25 cellular contexts compared by ENCODE assay signal in the genomic region with DNA sequence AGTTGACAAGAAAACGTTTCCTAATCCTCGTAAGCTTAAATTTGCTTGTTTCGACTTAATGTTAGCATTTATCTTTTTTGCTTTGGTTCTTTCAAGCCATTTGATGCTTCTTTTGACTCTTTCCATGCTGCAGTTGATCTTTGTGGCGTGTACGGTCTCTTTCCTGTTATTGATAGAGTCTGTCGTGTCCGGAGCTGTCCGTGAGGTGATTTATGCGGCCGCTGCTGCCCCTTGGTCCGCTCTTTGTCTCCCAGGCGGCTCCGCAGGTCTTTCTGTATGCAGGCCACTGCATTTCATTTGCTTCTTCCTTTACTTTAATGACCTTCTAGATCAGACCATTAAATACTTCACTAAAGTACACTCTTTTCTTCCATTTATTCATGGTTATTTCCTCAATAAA.
"Had no signal": no experiment of that assay in that cellular context is flagged by ENCODE, and none has a peak within 500 bp of the region (broad histone marks: within the 10 kb centered on the region; RNA-seq: fewer than 3 reads in every experiment).

No MANE protein-coding gene starts in this region.

- H3K4me1 ChIP-seq: gastrocnemius medialis, psoas muscle, right atrium auricular region had no signal

- H3K9me3 ChIP-seq: esophagus squamous epithelium, gastrocnemius medialis, neutrophil, pancreas, psoas muscle, right atrium auricular region, SK-N-SH, thyroid gland had no signal

- H3K27ac ChIP-seq: esophagus squamous epithelium, gastrocnemius medialis, neutrophil, pancreas, psoas muscle, right atrium auricular region, VCaP had no signal

- H3K9me3 Mint-ChIP-seq: stimulated activated naive CD8-positive, alpha-beta T cell treated with anti-CD3 and anti-CD28 coated beads, Interleukin-15, Interleukin-2, amounts not matched to agents 100 ng/mL and 50 ng/mL, for 24 hours; T-helper 2 cell treated with Interferon-gamma antibody and Interleukin-4, amounts not matched to agents 5 μg/mL and 100 μg/mL, for 36 hours had no signal

- H3K4me2 ChIP-seq: SK-N-SH had no signal

- DNase-seq: activated CD4-positive, alpha-beta T cell treated with anti-CD3 and anti-CD28 coated beads, Interleukin-2, amount 50 U/mL, for 1 hour; activated CD4-positive, CD25-positive, alpha-beta regulatory T cell treated with anti-CD3 and anti-CD28 coated beads, Interleukin-2, amount 50 U/mL, for 72 hours; activated effector memory CD4-positive, alpha-beta T cell treated with Interleukin-2 at 50 U/mL for 16 hours; activated naive CD4-positive, alpha-beta T cell treated with anti-CD3 and anti-CD28 coated beads, Interleukin-2, amount 50 U/mL, for 16 hours; activated naive CD8-positive, alpha-beta T cell treated with anti-CD3 and anti-CD28 coated beads, Interleukin-2, amount 50 U/mL, for 24 hours; activated T-cell treated with anti-CD3 and anti-CD28 coated beads, Interleukin-2, amount 50 U/mL, for 72 hours; effector memory CD4-positive, alpha-beta T cell; esophagus squamous epithelium; gastrocnemius medialis; hypothalamus; left cardiac atrium; mesendoderm; naive B cell; psoas muscle; SK-N-SH; stimulated activated CD4-positive, alpha-beta T cell treated with anti-CD3 and anti-CD28 coated beads, Interleukin-12 subunit alpha, Interleukin-12 subunit beta, amount 100 ng/mL, for 4 hours; stimulated activated CD4-positive, alpha-beta T cell treated with anti-CD3 and anti-CD28 coated beads, Interleukin-4, amount 100 ng/mL, for 4 hours; substantia nigra; thyroid gland had no signal

- H3K27me3 ChIP-seq: esophagus squamous epithelium, gastrocnemius medialis, neutrophil, pancreas, right atrium auricular region, thyroid gland had no signal

- H3K36me3 ChIP-seq: gastrocnemius medialis, pancreas, right atrium auricular region, thyroid gland had no signal

- H3K27me3 Mint-ChIP-seq: activated naive CD8-positive, alpha-beta T cell treated with anti-CD3 and anti-CD28 coated beads, Interleukin-2, amount 50 U/mL, for 24 hours; naive B cell; stimulated activated naive CD8-positive, alpha-beta T cell treated with anti-CD3 and anti-CD28 coated beads, Interleukin-15, Interleukin-2, amounts not matched to agents 100 ng/mL and 50 ng/mL, for 24 hours had no signal

- ATAC-seq: activated naive CD8-positive, alpha-beta T cell treated with anti-CD3 and anti-CD28 coated beads, Interleukin-2, amount 50 U/mL, for 24 hours; activated T-cell treated with anti-CD3 and anti-CD28 coated beads, Interleukin-2, amount 50 U/mL, for 72 hours; gastrocnemius medialis; left cardiac atrium; pancreas; psoas muscle had no signal

- H3K9ac ChIP-seq: SK-N-SH had no signal

- H3K27ac Mint-ChIP-seq: activated naive CD8-positive, alpha-beta T cell treated with anti-CD3 and anti-CD28 coated beads, Interleukin-2, amount 50 U/mL, for 24 hours; activated T-cell treated with anti-CD3 and anti-CD28 coated beads, Interleukin-2, amount 50 U/mL, for 72 hours; stimulated activated naive CD8-positive, alpha-beta T cell treated with anti-CD3 and anti-CD28 coated beads, Interleukin-15, Interleukin-2, amounts not matched to agents 100 ng/mL and 50 ng/mL, for 24 hours; T-helper 2 cell treated with Interferon-gamma antibody and Interleukin-4, amounts not matched to agents 5 μg/mL and 100 μg/mL, for 36 hours had no signal

- H3K4me3 Mint-ChIP-seq: activated naive CD8-positive, alpha-beta T cell treated with anti-CD3 and anti-CD28 coated beads, Interleukin-2, amount 50 U/mL, for 24 hours; activated T-cell treated with anti-CD3 and anti-CD28 coated beads, Interleukin-2, amount 50 U/mL, for 72 hours; naive B cell; stimulated activated naive CD8-positive, alpha-beta T cell treated with anti-CD3 and anti-CD28 coated beads, Interleukin-15, Interleukin-2, amounts not matched to agents 100 ng/mL and 50 ng/mL, for 24 hours; T-helper 2 cell treated with Interferon-gamma antibody and Interleukin-4, amounts not matched to agents 5 μg/mL and 100 μg/mL, for 36 hours had no signal

- H3K4me3 ChIP-seq: esophagus squamous epithelium, gastrocnemius medialis, pancreas, psoas muscle, right atrium auricular region, thyroid gland had no signal
